Comparison of ENCODE assay signal across 14 cellular contexts in genomic region chr22:36395061-36395849, GRCh38. TPM values are rescaled to one million over a fixed set of nuclear protein-coding genes. Genes with fewer than 3 reads are reported as not detected.
A peak's percentile ranks its signal among the peaks of the same experiment; 100 is the strongest.
DNase-seq lines count a peak whose midpoint lies in the region; ATAC-seq and TF ChIP-seq lines count a peak whose summit lies in the region.
"Had no signal": no experiment of that assay in that cellular context is flagged by ENCODE, and none has a peak within 500 bp of the region (broad histone marks: within the 10 kb centered on the region; RNA-seq: fewer than 3 reads in every experiment).

No MANE protein-coding gene starts in this region.

- peaks cover 6% of the 10 kb centered on the region for H3K36me3 Mint-ChIP-seq in Caco-2 (ENCODE audit: insufficient read depth, unreplicated experiment)
- no peaks in the 10 kb centered on the region for H3K36me3 Mint-ChIP-seq in neural crest cell (ENCODE audit: low read depth)
- H3K36me3 Mint-ChIP-seq: T-cell had no signal

- H3K4me3 ChIP-seq in Caco-2 (ENCODE audit: low read depth, low read length) (no peak overlapping the region), epithelial cell of esophagus (ENCODE audit: low read length) (no peak overlapping the region)
- H3K4me3 ChIP-seq: ovary had no signal

- no peaks in the 10 kb centered on the region for H3K9me3 Mint-ChIP-seq in Caco-2 (ENCODE audit: unreplicated experiment)
- H3K9me3 Mint-ChIP-seq in neural crest cell, result no peaks in the 10 kb centered on the region
- H3K9me3 Mint-ChIP-seq: CD4-positive, alpha-beta T cell; T-cell had no signal

- CTCF ChIA-PET in Caco-2 (lab: Charles Lee), result no interaction called here

- H3K36me3 ChIP-seq in Caco-2 (ENCODE audit: control insufficient read depth, insufficient read depth, low read length), result no peaks in the 10 kb centered on the region
- H3K36me3 ChIP-seq: ovary had no signal

- no peak for TF ChIP-seq CTCF in Caco-2 (IDR thresholded peaks at IDR 0.05; ENCODE audit: insufficient read depth in 1 of 2, low read depth in 1 of 2, low read length in 1 of 2, severe bottlenecking in 1 of 2, unreplicated experiment in 1 of 2)
- TF ChIP-seq CTCF in epithelial cell of esophagus (IDR thresholded peaks at IDR 0.05; ENCODE audit: insufficient read depth, low read depth, low read length, missing control alignments), result no peak
- TF ChIP-seq CTCF in neural crest cell (conservative IDR thresholded peaks at IDR 0.05), result no peak

- peaks cover 51% of the 10 kb centered on the region for H3K4me1 ChIP-seq in Caco-2

- H3K4me1 Mint-ChIP-seq in Caco-2 (ENCODE audit: low read depth, unreplicated experiment) (peaks cover 52% of the 10 kb centered on the region), neural crest cell (peaks cover 7% of the 10 kb centered on the region)

- H3K27me3 ChIP-seq in Caco-2 (replicated peaks; ENCODE audit: control insufficient read depth, insufficient read depth, low read length), result no peaks in the 10 kb centered on the region
- H3K27me3 ChIP-seq: ovary had no signal

- ATAC-seq in GM21576 (IDR thresholded peaks at IDR 0.05; ENCODE audit: unreplicated experiment) (no peak), HG03469 (IDR thresholded peaks at IDR 0.05; ENCODE audit: unreplicated experiment) (no peak)
- ATAC-seq: T-cell had no signal

- POLR2A ChIA-PET in Caco-2 (lab: Charles Lee), result no interaction called here

- H3K4me3 Mint-ChIP-seq in Caco-2 (ENCODE audit: unreplicated experiment) (no peak overlapping the region), neural crest cell (no peak overlapping the region)
- H3K4me3 Mint-ChIP-seq: CD4-positive, alpha-beta T cell; T-cell had no signal

- no peaks in the 10 kb centered on the region for H3K9me3 ChIP-seq in Caco-2
- H3K9me3 ChIP-seq: ovary had no signal

- no TSS peak for BruUV-seq in Caco-2 (replicated peaks; lab: Mats Ljungman, UMichigan)

- intact Hi-C loops in Caco-2 (cut with micrococcal nuclease; ENCODE audit: unreplicated experiment), result no loop called here

- DNase-seq in Caco-2 (no peak), NCI-H2196 treated with DMSO at 0.1 percent for 48 hours (lab: John Stamatoyannopoulos, UW; ENCODE audit: unreplicated experiment) (peak; percentile 60), epithelial cell of esophagus (ENCODE audit: low read depth) (peak; percentile 89), neural crest cell (ENCODE audit: low read depth, low spot score) (no peak), cortex of kidney (lab: John Stamatoyannopoulos, UW) (no peak), NCI-H748 treated with DMSO at 0.1 percent for 48 hours (lab: John Stamatoyannopoulos, UW) (no peak)
- DNase-seq: activated CD4-positive, alpha-beta T cell treated with anti-CD3 and anti-CD28 coated beads, Interleukin-2, amount 50 U/mL, for 4 hours; activated naive CD4-positive, alpha-beta T cell; CD4-positive, alpha-beta T cell; ovary; stimulated activated naive CD4-positive, alpha-beta T cell; T-cell had no signal

- peak overlapping the region; percentile 43 for H3K27ac Mint-ChIP-seq in Caco-2 (ENCODE audit: unreplicated experiment)
- peak overlapping the region; percentile 7 for H3K27ac Mint-ChIP-seq in neural crest cell (ENCODE audit: unreplicated experiment)
- H3K27ac Mint-ChIP-seq: CD4-positive, alpha-beta T cell had no signal

- H3K27me3 Mint-ChIP-seq in Caco-2 (ENCODE audit: insufficient read depth, unreplicated experiment) (no peaks in the 10 kb centered on the region), neural crest cell (ENCODE audit: low read depth) (no peaks in the 10 kb centered on the region)
- H3K27me3 Mint-ChIP-seq: CD4-positive, alpha-beta T cell; T-cell had no signal

RNA-seq across cellular contexts. Expression of gene MYH9, which starts 7.5 kb away (rescaled TPM):
- total RNA-seq in Caco-2 (2022), result 513 and 539 TPM in 2 replicates
- total RNA-seq in neural crest cell, result 160 and 171 TPM in 2 replicates

Comparison
In these comparisons a context has a peak if more than half of its experiments do, and no peak if none do; other contexts are left out.
1. DNase-seq: peak in NCI-H2196 treated with DMSO at 0.1 percent for 48 hours (single experiment) and epithelial cell of esophagus (single experiment); none in Caco-2 (0 of 2), neural crest cell (single experiment), cortex of kidney (single experiment) and NCI-H748 treated with DMSO at 0.1 percent for 48 hours (single experiment).